In the genomic region with DNA sequence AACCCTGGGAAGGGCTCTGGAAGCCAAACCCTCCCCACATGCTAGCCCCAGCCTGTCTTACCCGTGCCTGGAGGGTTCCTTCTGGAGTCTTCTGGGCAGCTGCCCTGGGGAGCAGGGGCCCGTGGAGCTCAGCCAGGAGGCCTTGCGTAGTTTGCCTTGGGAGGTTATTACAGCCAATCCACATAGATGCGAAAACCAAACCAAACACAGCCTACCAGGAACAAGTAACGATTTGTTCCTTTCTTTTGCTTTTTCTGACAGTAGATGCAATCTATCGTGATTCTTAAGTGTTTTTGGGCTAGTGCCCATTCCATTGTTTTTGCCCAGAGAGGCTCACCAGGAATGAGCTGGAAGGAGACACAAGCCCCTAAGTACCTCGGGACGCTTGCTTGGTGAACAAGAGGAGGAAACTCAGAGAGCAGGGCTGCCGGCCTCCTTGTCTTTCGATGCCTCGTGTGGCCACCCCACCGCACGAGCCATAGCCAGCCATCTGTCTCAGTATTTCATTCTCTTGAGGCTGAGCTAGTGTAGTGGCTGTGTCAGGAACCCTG, we compare ENCODE assay signal across 13 cellular contexts.
A peak's percentile ranks its signal among the peaks of the same experiment; 100 is the strongest.
DNase-seq lines count a peak whose midpoint lies in the region; FAIRE-seq and TF ChIP-seq lines count a peak whose summit lies in the region.
"Had no signal": no experiment of that assay in that cellular context is flagged by ENCODE, and none has a peak within 500 bp of the region (broad histone marks: within the 10 kb centered on the region; RNA-seq: fewer than 3 reads in every experiment).

No MANE protein-coding gene starts in this region.

- H3K27me3 ChIP-seq in astrocyte (ENCODE audit: insufficient read depth, low read length) (no peaks in the 10 kb centered on the region), tibial nerve (no peaks in the 10 kb centered on the region)

- H3K79me2 ChIP-seq in astrocyte (ENCODE audit: insufficient read depth, low read length): no peaks in the 10 kb centered on the region

- H3K27me3 Mint-ChIP-seq in activated naive CD4-positive, alpha-beta T cell treated with anti-CD3 and anti-CD28 coated beads, Interleukin-2, amount 50 U/mL, for 24 hours: no peaks in the 10 kb centered on the region
- H3K27me3 Mint-ChIP-seq in astrocyte (ENCODE audit: low read depth, unreplicated experiment) (peaks cover 2% of the 10 kb centered on the region), glutamatergic neuron (ENCODE audit: unreplicated experiment) (peaks cover 11% of the 10 kb centered on the region)
- H3K27me3 Mint-ChIP-seq: activated CD4-positive, alpha-beta memory T cell treated with anti-CD3 and anti-CD28 coated beads, Interleukin-2, amount 10 ng/mL, durations not matched to agents 7 days and 5 days had no signal

- no peaks in the 10 kb centered on the region for H4K20me1 ChIP-seq in astrocyte (ENCODE audit: insufficient read depth, low read length)

- H3K9me3 Mint-ChIP-seq in activated naive CD4-positive, alpha-beta T cell treated with anti-CD3 and anti-CD28 coated beads, Interleukin-2, amount 50 U/mL, for 24 hours: no peaks in the 10 kb centered on the region
- H3K9me3 Mint-ChIP-seq in astrocyte (ENCODE audit: unreplicated experiment) (no peaks in the 10 kb centered on the region), glutamatergic neuron (ENCODE audit: unreplicated experiment) (peaks cover 12% of the 10 kb centered on the region)
- H3K9me3 Mint-ChIP-seq: activated CD4-positive, alpha-beta memory T cell treated with anti-CD3 and anti-CD28 coated beads, Interleukin-2, amount 10 ng/mL, durations not matched to agents 7 days and 5 days had no signal

- TF ChIP-seq EP300 in tibial nerve (IDR thresholded peaks at IDR 0.05): no peak

- 47 to 48% methylated on average over 13 of the region's 13 CpGs for WGBS in tibial nerve, 2 donors

- no peak for FAIRE-seq in astrocyte (lab: Jason Lieb, UNC)
- FAIRE-seq: urothelium cell line had no signal

- H3K9me3 ChIP-seq in astrocyte (ENCODE audit: insufficient read depth, low read depth, low read length): no peaks in the 10 kb centered on the region
- no peaks in the 10 kb centered on the region for H3K9me3 ChIP-seq in tibial nerve

- H3K4me3 Mint-ChIP-seq in activated naive CD4-positive, alpha-beta T cell treated with anti-CD3 and anti-CD28 coated beads, Interleukin-2, amount 50 U/mL, for 24 hours: no peak overlapping the region
- H3K4me3 Mint-ChIP-seq in astrocyte (ENCODE audit: unreplicated experiment) (no peak overlapping the region), glutamatergic neuron (ENCODE audit: unreplicated experiment) (peak overlapping the region; percentile 75)
- H3K4me3 Mint-ChIP-seq: activated CD4-positive, alpha-beta memory T cell treated with anti-CD3 and anti-CD28 coated beads, Interleukin-2, amount 10 ng/mL, durations not matched to agents 7 days and 5 days had no signal

- H3K4me1 ChIP-seq in astrocyte (ENCODE audit: insufficient read depth, low read length): no peaks in the 10 kb centered on the region
- peaks cover 0 to 21% (median 0%) of the 10 kb centered on the region in 4 donors for H3K4me1 ChIP-seq in tibial nerve

- H3K4me3 ChIP-seq in astrocyte (ENCODE audit: insufficient read depth, low read depth, low read length) (no peak overlapping the region), tibial nerve (no peak overlapping the region)
- H3K4me3 ChIP-seq: lung had no signal

- no peak for TF ChIP-seq POLR2A in tibial nerve (IDR thresholded peaks at IDR 0.05)

- H3K36me3 ChIP-seq in astrocyte (ENCODE audit: insufficient read depth, low read length) (no peaks in the 10 kb centered on the region), tibial nerve (no peaks in the 10 kb centered on the region)

- H3K27ac ChIP-seq in astrocyte (ENCODE audit: low read depth, low read length) (no peak overlapping the region), substantia nigra (ENCODE audit: low read depth, low read length, poor library complexity, severe bottlenecking) (peak overlapping the region; percentile 35), tibial nerve (peak overlapping the region in 2 of 4 donors; percentile 40 to 42)

- H3K4me2 ChIP-seq in astrocyte (ENCODE audit: low read length): no peak overlapping the region

- peaks cover 1% of the 10 kb centered on the region for H3K36me3 Mint-ChIP-seq in activated naive CD4-positive, alpha-beta T cell treated with anti-CD3 and anti-CD28 coated beads, Interleukin-2, amount 50 U/mL, for 24 hours
- H3K36me3 Mint-ChIP-seq in astrocyte (ENCODE audit: low read depth, unreplicated experiment): peaks cover 3% of the 10 kb centered on the region
- H3K36me3 Mint-ChIP-seq in glutamatergic neuron (ENCODE audit: unreplicated experiment): no peaks in the 10 kb centered on the region

- DNase-seq in activated naive CD4-positive, alpha-beta T cell (lab: John Stamatoyannopoulos, UW): no peak
- DNase-seq in astrocyte (ENCODE audit: low read depth) (peak; percentile 25), glutamatergic neuron (peak; percentile 56), substantia nigra (lab: John Stamatoyannopoulos, UW) (peak in 32 of 49 donors; percentile 6 to 70 (median 33)), germinal center (ENCODE audit: low spot score) (no peak), tibial nerve (ENCODE audit: low spot score in 2 of 2) (no peak), kidney glomerular epithelial cell (lab: John Stamatoyannopoulos, UW) (no peak)
- DNase-seq: activated CD4-positive, alpha-beta memory T cell treated with anti-CD3 and anti-CD28 coated beads, Interleukin-2, amount 10 ng/mL, durations not matched to agents 7 days and 5 days; activated gamma-delta T cell; NCI-H2081 treated with DMSO at 0.1 percent for 48 hours had no signal

- H2AFZ ChIP-seq in astrocyte (ENCODE audit: low read depth, low read length): peak overlapping the region; percentile 5

- H3K27ac Mint-ChIP-seq in activated naive CD4-positive, alpha-beta T cell treated with anti-CD3 and anti-CD28 coated beads, Interleukin-2, amount 50 U/mL, for 24 hours: peak overlapping the region; percentile 12
- H3K27ac Mint-ChIP-seq in astrocyte (ENCODE audit: unreplicated experiment) (no peak overlapping the region), glutamatergic neuron (ENCODE audit: unreplicated experiment) (peak overlapping the region; percentile 98)
- H3K27ac Mint-ChIP-seq: activated CD4-positive, alpha-beta memory T cell treated with anti-CD3 and anti-CD28 coated beads, Interleukin-2, amount 10 ng/mL, durations not matched to agents 7 days and 5 days had no signal

- H3K9ac ChIP-seq in astrocyte (ENCODE audit: low read length): no peak overlapping the region

- TF ChIP-seq CTCF in astrocyte (IDR thresholded peaks at IDR 0.05; ENCODE audit: insufficient read depth, low read depth, low read length): no peak
- TF ChIP-seq CTCF in glutamatergic neuron (IDR thresholded peaks at IDR 0.05; ENCODE audit: partially characterized antibody, unreplicated experiment): no peak
- no peak for TF ChIP-seq CTCF in tibial nerve (IDR thresholded peaks at IDR 0.05)

- H3K4me1 Mint-ChIP-seq in activated naive CD4-positive, alpha-beta T cell treated with anti-CD3 and anti-CD28 coated beads, Interleukin-2, amount 50 U/mL, for 24 hours: peaks cover 19% of the 10 kb centered on the region
- H3K4me1 Mint-ChIP-seq in astrocyte (ENCODE audit: low read depth, unreplicated experiment) (no peaks in the 10 kb centered on the region), glutamatergic neuron (ENCODE audit: low read depth, unreplicated experiment) (peaks cover 35% of the 10 kb centered on the region)
- H3K4me1 Mint-ChIP-seq: activated CD4-positive, alpha-beta memory T cell treated with anti-CD3 and anti-CD28 coated beads, Interleukin-2, amount 10 ng/mL, durations not matched to agents 7 days and 5 days had no signal

Comparison
In these comparisons a context has a peak if more than half of its experiments do, and no peak if none do; other contexts are left out.
1. DNase-seq: peak in astrocyte (single experiment), glutamatergic neuron (single experiment) and substantia nigra (32 of 49); none in activated naive CD4-positive, alpha-beta T cell (0 of 4), germinal center (single experiment), tibial nerve (0 of 2) and kidney glomerular epithelial cell (single experiment).